In the genomic region with DNA sequence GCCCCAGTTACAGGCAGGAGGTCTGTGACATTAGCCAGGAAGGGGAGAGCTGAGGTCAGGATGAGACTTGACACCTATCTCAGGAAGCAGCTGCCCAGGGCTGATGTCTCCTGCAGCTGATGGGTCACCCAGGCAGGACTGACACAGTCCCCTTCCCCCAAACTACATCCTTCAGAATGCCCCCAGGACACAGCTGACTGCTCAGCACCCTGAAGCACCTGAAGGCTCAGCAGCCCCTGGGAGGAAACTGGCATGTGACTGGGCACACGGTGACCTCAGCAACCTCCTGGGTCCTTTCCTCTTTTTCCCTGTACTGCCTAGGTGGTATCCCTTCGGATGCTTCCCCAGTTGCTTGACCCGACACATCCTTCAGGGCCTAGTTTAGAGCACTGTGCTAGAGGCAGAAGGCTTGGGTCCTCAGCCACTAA, we compare ENCODE assay signal across 9 cellular contexts. TPM values are rescaled to one million over a fixed set of nuclear protein-coding genes. Genes with fewer than 3 reads are reported as not detected.
DNase-seq lines count a peak whose midpoint lies in the region; ATAC-seq lines count a peak whose summit lies in the region.
"Had no signal": no experiment of that assay in that cellular context is flagged by ENCODE, and none has a peak within 500 bp of the region (broad histone marks: within the 10 kb centered on the region; RNA-seq: fewer than 3 reads in every experiment).

No MANE protein-coding gene starts in this region.

- peak; percentile 37 for ATAC-seq in stimulated activated memory B cell treated with anti-CD40 and anti-IgM and Interleukin-4, amounts not matched to agents 10 μg/mL and 1 μg/mL and 100 μg/mL, for 72 hours
- no peak for ATAC-seq in HG02981 (IDR thresholded peaks at IDR 0.05; ENCODE audit: unreplicated experiment)
- ATAC-seq in GM21390 (IDR thresholded peaks at IDR 0.05; ENCODE audit: unreplicated experiment), result no peak

- peaks cover 74% of the 10 kb centered on the region for H3K4me1 Mint-ChIP-seq in activated T-helper 1 cell treated with anti-CD3 and anti-CD28 coated beads, Interleukin-12 subunit alpha, Interleukin-12 subunit beta, Interleukin-2, Interleukin-4 antibody, amounts not matched to agents 30 ng/mL and 10 ng/mL and 1 ng/mL, durations not matched to agents 14 hours and 24 hours and 36 hours (ENCODE audit: low read depth)
- H3K4me1 Mint-ChIP-seq in stimulated activated memory B cell treated with anti-CD40 and anti-IgM and Interleukin-4, amounts not matched to agents 10 μg/mL and 1 μg/mL and 100 μg/mL, for 72 hours, result peaks cover 31% of the 10 kb centered on the region
- H3K4me1 Mint-ChIP-seq in CD8-positive, alpha-beta memory T cell, result peaks cover 13 to 14% (median 14%) of the 10 kb centered on the region in 3 donors

- H3K27me3 ChIP-seq in HUES48 (ENCODE audit: control insufficient read depth, insufficient read depth, low read length), result no peaks in the 10 kb centered on the region
- H3K27me3 ChIP-seq in iPS-15b (ENCODE audit: control insufficient read depth, insufficient read depth, low read length), result no peaks in the 10 kb centered on the region
- H3K27me3 ChIP-seq in CD8-positive, alpha-beta memory T cell (ENCODE audit: insufficient read depth, low read length, poor library complexity, severe bottlenecking), result no peaks in the 10 kb centered on the region

- no peaks in the 10 kb centered on the region for H3K27me3 Mint-ChIP-seq in activated T-helper 1 cell treated with anti-CD3 and anti-CD28 coated beads, Interleukin-12 subunit alpha, Interleukin-12 subunit beta, Interleukin-2, Interleukin-4 antibody, amounts not matched to agents 30 ng/mL and 10 ng/mL and 1 ng/mL, durations not matched to agents 14 hours and 24 hours and 36 hours (ENCODE audit: insufficient read depth)
- H3K27me3 Mint-ChIP-seq in stimulated activated memory B cell treated with anti-CD40 and anti-IgM and Interleukin-4, amounts not matched to agents 10 μg/mL and 1 μg/mL and 100 μg/mL, for 72 hours, result peaks cover 45% of the 10 kb centered on the region
- peaks cover 2 to 3% of the 10 kb centered on the region in 2 donors for H3K27me3 Mint-ChIP-seq in CD8-positive, alpha-beta memory T cell

- no peak for DNase-seq in activated T-helper 1 cell treated with anti-CD3 and anti-CD28 coated beads, Interleukin-12 subunit alpha, Interleukin-12 subunit beta, Interleukin-2, Interleukin-4 antibody, amounts not matched to agents 30 ng/mL and 10 ng/mL and 1 ng/mL, durations not matched to agents 14 hours and 24 hours and 36 hours (ENCODE audit: low spot score)
- DNase-seq in CD8-positive, alpha-beta memory T cell, result no peak
- DNase-seq: NCI-H1048 had no signal

- H3K4me1 ChIP-seq in HUES48 (ENCODE audit: control insufficient read depth, insufficient read depth, low read length), result peaks cover 65% of the 10 kb centered on the region
- peaks cover 55% of the 10 kb centered on the region for H3K4me1 ChIP-seq in iPS-15b (ENCODE audit: control insufficient read depth, insufficient read depth, low read length)
- peaks cover 8% of the 10 kb centered on the region for H3K4me1 ChIP-seq in CD8-positive, alpha-beta memory T cell (ENCODE audit: insufficient read depth, low read length)

- H3K4me3 ChIP-seq in HUES48 (ENCODE audit: low read depth, low read length), result peak overlapping the region; percentile 88
- peak overlapping the region; percentile 82 for H3K4me3 ChIP-seq in iPS-15b (ENCODE audit: low read depth, low read length)
- no peak overlapping the region for H3K4me3 ChIP-seq in CD8-positive, alpha-beta memory T cell (ENCODE audit: low read length)

- intact Hi-C loops in activated T-helper 1 cell treated with anti-CD3 and anti-CD28 coated beads, Interleukin-12 subunit alpha, Interleukin-12 subunit beta, Interleukin-2, Interleukin-4 antibody, amounts not matched to agents 30 ng/mL and 10 ng/mL and 1 ng/mL, durations not matched to agents 14 hours and 24 hours and 36 hours (cut with micrococcal nuclease), result no loop called here

- H3K9ac ChIP-seq in HUES48 (ENCODE audit: low read depth, low read length) (no peak overlapping the region), iPS-15b (ENCODE audit: low read depth, low read length) (no peak overlapping the region)

- no peaks in the 10 kb centered on the region for H3K9me3 ChIP-seq in HUES48 (ENCODE audit: control insufficient read depth, insufficient read depth, low read length)
- no peaks in the 10 kb centered on the region for H3K9me3 ChIP-seq in iPS-15b (ENCODE audit: control insufficient read depth, insufficient read depth, low read length)
- H3K9me3 ChIP-seq in CD8-positive, alpha-beta memory T cell (ENCODE audit: low read length), result no peaks in the 10 kb centered on the region
- H3K9me3 ChIP-seq: neutrophil had no signal

- no peak overlapping the region for H3K27ac ChIP-seq in HUES48 (ENCODE audit: low read depth, low read length)
- H3K27ac ChIP-seq in CD8-positive, alpha-beta memory T cell (ENCODE audit: low read depth, low read length), result no peak overlapping the region
- H3K27ac ChIP-seq: neutrophil had no signal

- CTCF ChIA-PET in CD8-positive, alpha-beta memory T cell (lab: Charles Lee), result interaction anchor here (1.1 to 2.2 kb wide), 2 partner anchors 16 to 90 kb away, joined by 5 to 9 read pairs; no protein-coding TSS in a partner anchor

- peak overlapping the region; percentile 98 for H3K4me3 Mint-ChIP-seq in activated T-helper 1 cell treated with anti-CD3 and anti-CD28 coated beads, Interleukin-12 subunit alpha, Interleukin-12 subunit beta, Interleukin-2, Interleukin-4 antibody, amounts not matched to agents 30 ng/mL and 10 ng/mL and 1 ng/mL, durations not matched to agents 14 hours and 24 hours and 36 hours
- no peak overlapping the region for H3K4me3 Mint-ChIP-seq in stimulated activated memory B cell treated with anti-CD40 and anti-IgM and Interleukin-4, amounts not matched to agents 10 μg/mL and 1 μg/mL and 100 μg/mL, for 72 hours
- H3K4me3 Mint-ChIP-seq in CD8-positive, alpha-beta memory T cell, result peak overlapping the region in 2 of 7 donors; percentile 33 to 62

- H3K36me3 ChIP-seq in HUES48 (ENCODE audit: control insufficient read depth, insufficient read depth, low read length) (no peaks in the 10 kb centered on the region), iPS-15b (ENCODE audit: control insufficient read depth, insufficient read depth, low read length) (no peaks in the 10 kb centered on the region)
- H3K36me3 ChIP-seq in CD8-positive, alpha-beta memory T cell (ENCODE audit: insufficient read depth, low read length), result no peaks in the 10 kb centered on the region
- H3K36me3 ChIP-seq: neutrophil had no signal

- peak overlapping the region; percentile 57 for H3K27ac Mint-ChIP-seq in activated T-helper 1 cell treated with anti-CD3 and anti-CD28 coated beads, Interleukin-12 subunit alpha, Interleukin-12 subunit beta, Interleukin-2, Interleukin-4 antibody, amounts not matched to agents 30 ng/mL and 10 ng/mL and 1 ng/mL, durations not matched to agents 14 hours and 24 hours and 36 hours
- H3K27ac Mint-ChIP-seq in stimulated activated memory B cell treated with anti-CD40 and anti-IgM and Interleukin-4, amounts not matched to agents 10 μg/mL and 1 μg/mL and 100 μg/mL, for 72 hours, result no peak overlapping the region
- H3K27ac Mint-ChIP-seq in CD8-positive, alpha-beta memory T cell, result peak overlapping the region in 1 of 8 donors; percentile 76

- POLR2A ChIA-PET in CD8-positive, alpha-beta memory T cell (lab: Charles Lee), result no interaction called here

- H3K9me3 Mint-ChIP-seq in activated T-helper 1 cell treated with anti-CD3 and anti-CD28 coated beads, Interleukin-12 subunit alpha, Interleukin-12 subunit beta, Interleukin-2, Interleukin-4 antibody, amounts not matched to agents 30 ng/mL and 10 ng/mL and 1 ng/mL, durations not matched to agents 14 hours and 24 hours and 36 hours, result no peaks in the 10 kb centered on the region
- no peaks in the 10 kb centered on the region for H3K9me3 Mint-ChIP-seq in stimulated activated memory B cell treated with anti-CD40 and anti-IgM and Interleukin-4, amounts not matched to agents 10 μg/mL and 1 μg/mL and 100 μg/mL, for 72 hours
- no peaks in the 10 kb centered on the region for H3K9me3 Mint-ChIP-seq in CD8-positive, alpha-beta memory T cell

- peaks cover 35% of the 10 kb centered on the region for H3K36me3 Mint-ChIP-seq in activated T-helper 1 cell treated with anti-CD3 and anti-CD28 coated beads, Interleukin-12 subunit alpha, Interleukin-12 subunit beta, Interleukin-2, Interleukin-4 antibody, amounts not matched to agents 30 ng/mL and 10 ng/mL and 1 ng/mL, durations not matched to agents 14 hours and 24 hours and 36 hours (ENCODE audit: low read depth)
- H3K36me3 Mint-ChIP-seq in stimulated activated memory B cell treated with anti-CD40 and anti-IgM and Interleukin-4, amounts not matched to agents 10 μg/mL and 1 μg/mL and 100 μg/mL, for 72 hours, result no peaks in the 10 kb centered on the region
- H3K36me3 Mint-ChIP-seq in CD8-positive, alpha-beta memory T cell, result no peaks in the 10 kb centered on the region

RNA-seq across cellular contexts. Expression of a gene that starts 1.9 kb away (rescaled TPM):
- total RNA-seq in activated T-helper 1 cell treated with anti-CD3 and anti-CD28 coated beads, Interleukin-12 subunit alpha, Interleukin-12 subunit beta, Interleukin-2, Interleukin-4 antibody, amounts not matched to agents 30 ng/mL and 10 ng/mL and 1 ng/mL, durations not matched to agents 14 hours and 24 hours and 36 hours, result 220 and 222 TPM in 2 replicates
- 10 to 100 TPM; 91.3 to 98.1 TPM for total RNA-seq in CD8-positive, alpha-beta memory T cell
- polyA plus RNA-seq in CD8-positive, alpha-beta memory T cell, result 1.5 TPM

RNA-seq across cellular contexts. Expression of a gene that starts 16.7 kb away (rescaled TPM):
- 25.6 and 26.4 TPM in 2 replicates for total RNA-seq in activated T-helper 1 cell treated with anti-CD3 and anti-CD28 coated beads, Interleukin-12 subunit alpha, Interleukin-12 subunit beta, Interleukin-2, Interleukin-4 antibody, amounts not matched to agents 30 ng/mL and 10 ng/mL and 1 ng/mL, durations not matched to agents 14 hours and 24 hours and 36 hours
- total RNA-seq in CD8-positive, alpha-beta memory T cell, result 10 to 100 TPM; 48.3 to 54.0 TPM
- 40.1 TPM for polyA plus RNA-seq in CD8-positive, alpha-beta memory T cell

RNA-seq across cellular contexts. Expression of a gene that starts 31.8 kb away (rescaled TPM):
- 0.07 and 0.08 TPM in 2 replicates for total RNA-seq in activated T-helper 1 cell treated with anti-CD3 and anti-CD28 coated beads, Interleukin-12 subunit alpha, Interleukin-12 subunit beta, Interleukin-2, Interleukin-4 antibody, amounts not matched to agents 30 ng/mL and 10 ng/mL and 1 ng/mL, durations not matched to agents 14 hours and 24 hours and 36 hours
- not detected for total RNA-seq in CD8-positive, alpha-beta memory T cell
- polyA plus RNA-seq in CD8-positive, alpha-beta memory T cell, result not detected

RNA-seq across cellular contexts. Expression of a gene that starts 38.2 kb away (rescaled TPM):
- 2.0 and 2.1 TPM in 2 replicates for total RNA-seq in activated T-helper 1 cell treated with anti-CD3 and anti-CD28 coated beads, Interleukin-12 subunit alpha, Interleukin-12 subunit beta, Interleukin-2, Interleukin-4 antibody, amounts not matched to agents 30 ng/mL and 10 ng/mL and 1 ng/mL, durations not matched to agents 14 hours and 24 hours and 36 hours
- under 1 TPM in 1 of 2 experiments, not detected in 1; 0.22 TPM for total RNA-seq in CD8-positive, alpha-beta memory T cell
- polyA plus RNA-seq in CD8-positive, alpha-beta memory T cell, result not detected

RNA-seq across cellular contexts. Expression of a gene that starts 39.7 kb away (rescaled TPM):
- total RNA-seq in activated T-helper 1 cell treated with anti-CD3 and anti-CD28 coated beads, Interleukin-12 subunit alpha, Interleukin-12 subunit beta, Interleukin-2, Interleukin-4 antibody, amounts not matched to agents 30 ng/mL and 10 ng/mL and 1 ng/mL, durations not matched to agents 14 hours and 24 hours and 36 hours, result 0.18 TPM in 1 of 2 replicates, not detected in the other
- total RNA-seq in CD8-positive, alpha-beta memory T cell, result not detected
- not detected for polyA plus RNA-seq in CD8-positive, alpha-beta memory T cell
